In genomic region chr1:23868848-23869450, GRCh38 we compare ENCODE assay signal across 1 cellular context.
TF ChIP-seq lines count a peak whose summit lies in the region.

No MANE protein-coding gene starts in this region.

TF ChIP-seq in K562, 482 proteins besides CTCF, POLR2A, EP300 and RAD21 (continues in another document):
- TF ChIP-seq TOE1 (IDR thresholded peaks at IDR 0.05; ENCODE audit: borderline replicate concordance) (no peak; the same call in 1 of the 2 replicates), TOE1 (CRISPR knock-in tag; IDR thresholded peaks at IDR 0.05; ENCODE audit: borderline replicate concordance, low read depth) (no peak), MEF2A (IDR thresholded peaks at IDR 0.05; ENCODE audit: control insufficient read depth, low read depth, low read length) (no peak), E2F8 (IDR thresholded peaks at IDR 0.05; ENCODE audit: low read depth, partially characterized antibody) (no peak), STAT5B (CRISPR knock-in tag; IDR thresholded peaks at IDR 0.05) (no peak), EHMT2 (IDR thresholded peaks at IDR 0.05) (no peak), HDAC6 (IDR thresholded peaks at IDR 0.05; ENCODE audit: low read depth, low read length) (no peak), NELFE (IDR thresholded peaks at IDR 0.05; ENCODE audit: insufficient read depth, insufficient read length) (no peak), SRSF7 (optimal IDR thresholded peaks at IDR 0.05; ENCODE audit: low read depth, low read length) (no peak), HMGN3 (IDR thresholded peaks at IDR 0.05; ENCODE audit: borderline replicate concordance, extremely low read depth, insufficient read length, low read depth, low read length) (no peak), POLR2AphosphoS5 (IDR thresholded peaks at IDR 0.05; ENCODE audit: control insufficient read depth, insufficient read depth, low read depth, low read length) (no peak), XRCC3 (IDR thresholded peaks at IDR 0.05) (no peak), OTX1 (CRISPR knock-in tag; IDR thresholded peaks at IDR 0.05) (no peak), ZNF347 (CRISPR knock-in tag; IDR thresholded peaks at IDR 0.05; ENCODE audit: low read depth) (no peak), ZNF695 (CRISPR knock-in tag; IDR thresholded peaks at IDR 0.05) (no peak), SMARCA4 (IDR thresholded peaks at IDR 0.05) (no peak), FOXJ2 (tag; IDR thresholded peaks at IDR 0.05) (no peak), ZNF134 (CRISPR knock-in tag; conservative IDR thresholded peaks at IDR 0.05) (no peak), MYNN (IDR thresholded peaks at IDR 0.05) (no peak), MYNN (CRISPR knock-in tag; IDR thresholded peaks at IDR 0.05) (no peak), CHCHD3 (CRISPR knock-in tag; IDR thresholded peaks at IDR 0.05) (no peak), CREM (IDR thresholded peaks at IDR 0.05; ENCODE audit: low read depth) (no peak), LCOR (CRISPR knock-in tag; IDR thresholded peaks at IDR 0.05) (no peak), HDGF (IDR thresholded peaks at IDR 0.05) (no peak), MECOM (CRISPR knock-in tag; IDR thresholded peaks at IDR 0.05) (no peak), TRIM28 (IDR thresholded peaks at IDR 0.05) (no peak), MAFG (tag; conservative IDR thresholded peaks at IDR 0.05) (no peak), TCF15 (CRISPR knock-in tag; IDR thresholded peaks at IDR 0.05) (no peak), TRIM24 (IDR thresholded peaks at IDR 0.05) (0 out of 4 replicates have a peak, but pooled peaks of 1 of the 2 experiments have one; percentile 6), HNRNPK (IDR thresholded peaks at IDR 0.05; ENCODE audit: low read depth, low read length, poor library complexity, severe bottlenecking) (no peak), EZH2 (IDR thresholded peaks at IDR 0.05; ENCODE audit: borderline replicate concordance, low read depth, low read length) (no peak), HMGXB4 (CRISPR knock-in tag; IDR thresholded peaks at IDR 0.05) (no peak), CBFA2T2 (conservative IDR thresholded peaks at IDR 0.05) (0 out of 2 replicates have a peak, but pooled peaks have one; percentile 15), PHF20 (IDR thresholded peaks at IDR 0.05; ENCODE audit: partially characterized antibody) (no peak), SREBF2 (CRISPR knock-in tag; IDR thresholded peaks at IDR 0.05) (peak; percentile 57; the same call in 1 of the 2 replicates), RFX1 (IDR thresholded peaks at IDR 0.05) (no peak), HCFC1 (IDR thresholded peaks at IDR 0.05; ENCODE audit: low read depth, low read length) (no peak), ZNF217 (CRISPR knock-in tag; IDR thresholded peaks at IDR 0.05) (no peak), CBFA2T3 (IDR thresholded peaks at IDR 0.05) (peak; percentile 60; the same call in 1 of the 2 replicates), KLF10 (CRISPR knock-in tag; IDR thresholded peaks at IDR 0.05) (no peak), MAZ (CRISPR knock-in tag; conservative IDR thresholded peaks at IDR 0.05 in 1 of 2, IDR thresholded peaks at IDR 0.05 in 1 of 2) (no peak), ZBTB34 (CRISPR knock-in tag; IDR thresholded peaks at IDR 0.05) (no peak), PHB2 (IDR thresholded peaks at IDR 0.05; ENCODE audit: low read depth) (no peak), KDM2B (CRISPR knock-in tag; IDR thresholded peaks at IDR 0.05) (no peak), ZNF766 (CRISPR knock-in tag; conservative IDR thresholded peaks at IDR 0.05) (0 out of 2 replicates have a peak, but pooled peaks have one; percentile 19), MEF2D (tag; conservative IDR thresholded peaks at IDR 0.05; ENCODE audit: low read depth) (no peak), CEBPG (CRISPR knock-in tag; IDR thresholded peaks at IDR 0.05) (no peak), CEBPG (tag; conservative IDR thresholded peaks at IDR 0.05 in 1 of 2, IDR thresholded peaks at IDR 0.05 in 1 of 2) (no peak), ZNF445 (CRISPR knock-in tag; IDR thresholded peaks at IDR 0.05; ENCODE audit: low read depth) (no peak), HDAC3 (IDR thresholded peaks at IDR 0.05; ENCODE audit: borderline replicate concordance, partially characterized antibody) (no peak), HEY1 (CRISPR knock-in tag; IDR thresholded peaks at IDR 0.05; ENCODE audit: borderline replicate concordance) (no peak), ZBTB8A (IDR thresholded peaks at IDR 0.05; ENCODE audit: partially characterized antibody) (no peak), PHF21A (IDR thresholded peaks at IDR 0.05; ENCODE audit: borderline replicate concordance, low read depth) (no peak), NR2F6 (CRISPR knock-in tag; IDR thresholded peaks at IDR 0.05) (no peak), BACH1 (tag; IDR thresholded peaks at IDR 0.05) (no peak), PHTF2 (CRISPR knock-in tag; IDR thresholded peaks at IDR 0.05) (no peak), MCM7 (IDR thresholded peaks at IDR 0.05) (no peak), ZNF212 (CRISPR knock-in tag; IDR thresholded peaks at IDR 0.05) (no peak), ZZZ3 (IDR thresholded peaks at IDR 0.05) (no peak), SETDB1 (IDR thresholded peaks at IDR 0.05; ENCODE audit: low read length) (no peak), SMC3 (conservative IDR thresholded peaks at IDR 0.05; ENCODE audit: insufficient read depth, low read depth, low read length) (no peak), SUPT5H (IDR thresholded peaks at IDR 0.05) (no peak), ZNF764 (CRISPR knock-in tag; IDR thresholded peaks at IDR 0.05; ENCODE audit: low read depth) (no peak), CSDE1 (IDR thresholded peaks at IDR 0.05) (no peak), ZNF324 (CRISPR knock-in tag; IDR thresholded peaks at IDR 0.05) (no peak), SPI1 (IDR thresholded peaks at IDR 0.05; ENCODE audit: borderline replicate concordance, low read depth, low read length) (peak; percentile 61; the same call in 1 of the 2 replicates), TAF1 (IDR thresholded peaks at IDR 0.05; ENCODE audit: control insufficient read depth, extremely low read depth, insufficient read depth, low read length, severe bottlenecking) (peak; percentile 4), MTA1 (IDR thresholded peaks at IDR 0.05; ENCODE audit: borderline replicate concordance) (no peak)
- TF ChIP-seq, protein P1, sequence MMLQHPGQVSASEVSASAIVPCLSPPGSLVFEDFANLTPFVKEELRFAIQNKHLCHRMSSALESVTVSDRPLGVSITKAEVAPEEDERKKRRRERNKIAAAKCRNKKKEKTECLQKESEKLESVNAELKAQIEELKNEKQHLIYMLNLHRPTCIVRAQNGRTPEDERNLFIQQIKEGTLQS (IDR thresholded peaks at IDR 0.05), result no peak
- TF ChIP-seq, protein P1 (CRISPR knock-in tag; conservative IDR thresholded peaks at IDR 0.05), result 0 out of 2 replicates have a peak, but pooled peaks have one; percentile 1
- TF ChIP-seq, protein P2, sequence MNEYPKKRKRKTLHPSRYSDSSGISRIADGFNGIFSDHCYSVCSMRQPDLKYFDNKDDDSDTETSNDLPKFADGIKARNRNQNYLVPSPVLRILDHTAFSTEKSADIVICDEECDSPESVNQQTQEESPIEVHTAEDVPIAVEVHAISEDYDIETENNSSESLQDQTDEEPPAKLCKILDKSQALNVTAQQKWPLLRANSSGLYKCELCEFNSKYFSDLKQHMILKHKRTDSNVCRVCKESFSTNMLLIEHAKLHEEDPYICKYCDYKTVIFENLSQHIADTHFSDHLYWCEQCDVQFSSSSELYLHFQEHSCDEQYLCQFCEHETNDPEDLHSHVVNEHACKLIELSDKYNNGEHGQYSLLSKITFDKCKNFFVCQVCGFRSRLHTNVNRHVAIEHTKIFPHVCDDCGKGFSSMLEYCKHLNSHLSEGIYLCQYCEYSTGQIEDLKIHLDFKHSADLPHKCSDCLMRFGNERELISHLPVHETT (CRISPR knock-in tag; conservative IDR thresholded peaks at IDR 0.05 in 1 of 2, IDR thresholded peaks at IDR 0.05 in 1 of 2), result no peak
- TF ChIP-seq, protein P3, sequence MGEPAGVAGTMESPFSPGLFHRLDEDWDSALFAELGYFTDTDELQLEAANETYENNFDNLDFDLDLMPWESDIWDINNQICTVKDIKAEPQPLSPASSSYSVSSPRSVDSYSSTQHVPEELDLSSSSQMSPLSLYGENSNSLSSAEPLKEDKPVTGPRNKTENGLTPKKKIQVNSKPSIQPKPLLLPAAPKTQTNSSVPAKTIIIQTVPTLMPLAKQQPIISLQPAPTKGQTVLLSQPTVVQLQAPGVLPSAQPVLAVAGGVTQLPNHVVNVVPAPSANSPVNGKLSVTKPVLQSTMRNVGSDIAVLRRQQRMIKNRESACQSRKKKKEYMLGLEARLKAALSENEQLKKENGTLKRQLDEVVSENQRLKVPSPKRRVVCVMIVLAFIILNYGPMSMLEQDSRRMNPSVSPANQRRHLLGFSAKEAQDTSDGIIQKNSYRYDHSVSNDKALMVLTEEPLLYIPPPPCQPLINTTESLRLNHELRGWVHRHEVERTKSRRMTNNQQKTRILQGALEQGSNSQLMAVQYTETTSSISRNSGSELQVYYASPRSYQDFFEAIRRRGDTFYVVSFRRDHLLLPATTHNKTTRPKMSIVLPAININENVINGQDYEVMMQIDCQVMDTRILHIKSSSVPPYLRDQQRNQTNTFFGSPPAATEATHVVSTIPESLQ (CRISPR knock-in tag; IDR thresholded peaks at IDR 0.05), result no peak
- TF ChIP-seq, protein P4, sequence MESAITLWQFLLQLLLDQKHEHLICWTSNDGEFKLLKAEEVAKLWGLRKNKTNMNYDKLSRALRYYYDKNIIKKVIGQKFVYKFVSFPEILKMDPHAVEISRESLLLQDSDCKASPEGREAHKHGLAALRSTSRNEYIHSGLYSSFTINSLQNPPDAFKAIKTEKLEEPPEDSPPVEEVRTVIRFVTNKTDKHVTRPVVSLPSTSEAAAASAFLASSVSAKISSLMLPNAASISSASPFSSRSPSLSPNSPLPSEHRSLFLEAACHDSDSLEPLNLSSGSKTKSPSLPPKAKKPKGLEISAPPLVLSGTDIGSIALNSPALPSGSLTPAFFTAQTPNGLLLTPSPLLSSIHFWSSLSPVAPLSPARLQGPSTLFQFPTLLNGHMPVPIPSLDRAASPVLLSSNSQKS (CRISPR knock-in tag; IDR thresholded peaks at IDR 0.05), result no peak
